ENCODE assay signal across 21 cellular contexts in genomic region chr10:5545011-5545410, GRCh38. TPM values are rescaled to one million over a fixed set of nuclear protein-coding genes. Genes with fewer than 3 reads are reported as not detected.
DNase-seq lines count a peak whose midpoint lies in the region; ATAC-seq and TF ChIP-seq lines count a peak whose summit lies in the region.
"Had no signal": no experiment of that assay in that cellular context is flagged by ENCODE, and none has a peak within 500 bp of the region (broad histone marks: within the 10 kb centered on the region; RNA-seq: fewer than 3 reads in every experiment).

No MANE protein-coding gene starts in this region.

- H3K79me2 ChIP-seq in smooth muscle cell (ENCODE audit: low read depth), result no peaks in the 10 kb centered on the region

- peaks cover 6% of the 10 kb centered on the region for H3K9me3 ChIP-seq in RWPE2 (ENCODE audit: severe bottlenecking)
- H3K9me3 ChIP-seq in left lung, result peaks cover 0 to 12% of the 10 kb centered on the region in 2 donors
- H3K9me3 ChIP-seq in smooth muscle cell (replicated peaks; ENCODE audit: low read depth), result peaks cover 9% of the 10 kb centered on the region

- no peak for TF ChIP-seq CTCF in CD14-positive monocyte (IDR thresholded peaks at IDR 0.05)
- TF ChIP-seq CTCF in RWPE2 (IDR thresholded peaks at IDR 0.05; ENCODE audit: poor library complexity, severe bottlenecking), result no peak
- no peak for TF ChIP-seq CTCF in left lung (IDR thresholded peaks at IDR 0.05)
- TF ChIP-seq CTCF in smooth muscle cell (IDR thresholded peaks at IDR 0.05; ENCODE audit: borderline replicate concordance, insufficient read depth, poor library complexity, severe bottlenecking), result no peak

- intact Hi-C loops in CD14-positive monocyte (cut with micrococcal nuclease) (no loop called here), left lung (cut with DNase I) (no loop called here)

- H4K20me1 ChIP-seq in smooth muscle cell (ENCODE audit: low read depth), result no peaks in the 10 kb centered on the region
- H4K20me1 ChIP-seq: BLaER1 treated with 17β-estradiol and CSF1 and Interleukin-3, amounts not matched to agents 10 nM and 100 nM had no signal

- no peak overlapping the region for H3K4me3 Mint-ChIP-seq in CD14-positive monocyte
- H3K4me3 Mint-ChIP-seq: activated naive CD8-positive, alpha-beta T cell treated with anti-CD3 and anti-CD28 coated beads for 36 hours; endodermal cell; stimulated activated memory B cell treated with anti-CD40 and anti-IgM and Interleukin-4, amounts not matched to agents 10 μg/mL and 1 μg/mL and 100 μg/mL, for 72 hours had no signal

- H3K36me3 ChIP-seq in RWPE2 (ENCODE audit: low read depth) (no peaks in the 10 kb centered on the region), left lung (no peaks in the 10 kb centered on the region), smooth muscle cell (ENCODE audit: low read depth) (no peaks in the 10 kb centered on the region)
- H3K36me3 ChIP-seq: BLaER1 treated with 17β-estradiol and CSF1 and Interleukin-3, amounts not matched to agents 10 nM and 100 nM had no signal

- peaks cover 0 to 1% (median 0%) of the 10 kb centered on the region in 3 donors for H3K27me3 Mint-ChIP-seq in CD14-positive monocyte (ENCODE audit: low read depth in 3 of 3)
- H3K27me3 Mint-ChIP-seq: activated naive CD8-positive, alpha-beta T cell treated with anti-CD3 and anti-CD28 coated beads for 36 hours had no signal

- no peaks in the 10 kb centered on the region for H3K36me3 Mint-ChIP-seq in CD14-positive monocyte
- H3K36me3 Mint-ChIP-seq: stimulated activated memory B cell treated with anti-CD40 and anti-IgM and Interleukin-4, amounts not matched to agents 10 μg/mL and 1 μg/mL and 100 μg/mL, for 72 hours had no signal

- ATAC-seq in RWPE2 (ENCODE audit: low read depth) (no peak), left lung (no peak), GM21737 (IDR thresholded peaks at IDR 0.05; ENCODE audit: unreplicated experiment) (no peak), HG02840 (IDR thresholded peaks at IDR 0.05; ENCODE audit: low FRiP score, unreplicated experiment) (no peak)
- ATAC-seq: stimulated activated memory B cell treated with anti-CD40 and anti-IgM and Interleukin-4, amounts not matched to agents 10 μg/mL and 1 μg/mL and 100 μg/mL, for 72 hours had no signal

- no peak overlapping the region for H3K9ac ChIP-seq in smooth muscle cell (ENCODE audit: low read depth)
- H3K9ac ChIP-seq: BLaER1 treated with 17β-estradiol and CSF1 and Interleukin-3, amounts not matched to agents 10 nM and 100 nM; KMS-11 had no signal

- H3K4me3 ChIP-seq in RWPE2 (ENCODE audit: severe bottlenecking) (no peak overlapping the region), left lung (no peak overlapping the region), smooth muscle cell (no peak overlapping the region)
- H3K4me3 ChIP-seq: BLaER1 treated with 17β-estradiol and CSF1 and Interleukin-3, amounts not matched to agents 10 nM and 100 nM had no signal

- peaks cover 2 to 12% (median 7%) of the 10 kb centered on the region in 7 donors for H3K9me3 Mint-ChIP-seq in CD14-positive monocyte

- H3K27ac Mint-ChIP-seq in CD14-positive monocyte, result no peak overlapping the region
- H3K27ac Mint-ChIP-seq: activated naive CD8-positive, alpha-beta T cell treated with anti-CD3 and anti-CD28 coated beads for 36 hours; endodermal cell; stimulated activated memory B cell treated with anti-CD40 and anti-IgM and Interleukin-4, amounts not matched to agents 10 μg/mL and 1 μg/mL and 100 μg/mL, for 72 hours had no signal

- H3K27ac ChIP-seq in RWPE2 (ENCODE audit: poor library complexity, severe bottlenecking), result peak overlapping the region; percentile 99
- H3K27ac ChIP-seq in left lung, result peak overlapping the region in 1 of 2 donors; percentile 77
- H3K27ac ChIP-seq in smooth muscle cell (ENCODE audit: low read depth), result peak overlapping the region; percentile 95
- H3K27ac ChIP-seq: BLaER1 treated with 17β-estradiol and CSF1 and Interleukin-3, amounts not matched to agents 10 nM and 100 nM; HL-60; KMS-11 had no signal

- H3K4me2 ChIP-seq in smooth muscle cell, result no peak overlapping the region
- H3K4me2 ChIP-seq: BLaER1 treated with 17β-estradiol and CSF1 and Interleukin-3, amounts not matched to agents 10 nM and 100 nM; KMS-11 had no signal

- H3K4me1 ChIP-seq in RWPE2 (ENCODE audit: insufficient read depth, poor library complexity, severe bottlenecking) (peaks cover 46% of the 10 kb centered on the region), left lung (peaks cover 32 to 44% of the 10 kb centered on the region in 2 donors), smooth muscle cell (ENCODE audit: low read depth) (peaks cover 14% of the 10 kb centered on the region)

- WGBS in smooth muscle cell (ENCODE audit: low lambda C conversion rate), result 96% methylated on average over 1 of the region's 1 CpG

- H3K27me3 ChIP-seq in RWPE2 (ENCODE audit: insufficient read depth, poor library complexity, severe bottlenecking) (no peaks in the 10 kb centered on the region), left lung (no peaks in the 10 kb centered on the region), smooth muscle cell (ENCODE audit: low read depth) (no peaks in the 10 kb centered on the region)
- H3K27me3 ChIP-seq: BLaER1 treated with 17β-estradiol and CSF1 and Interleukin-3, amounts not matched to agents 10 nM and 100 nM had no signal

- peak; percentile 13 for DNase-seq in CD14-positive monocyte (ENCODE audit: low spot score)
- no peak for DNase-seq in RWPE2 (ENCODE audit: low spot score)
- DNase-seq in left lung, result peak; percentile 25 to 41
- no peak for DNase-seq in smooth muscle cell (lab: John Stamatoyannopoulos, UW; ENCODE audit: unreplicated experiment)
- no peak for DNase-seq in Kasumi-1 (lab: John Stamatoyannopoulos, UW)
- DNase-seq: activated CD4-positive, alpha-beta T cell treated with anti-CD3 and anti-CD28 coated beads for 48 hours; activated naive CD8-positive, alpha-beta T cell treated with anti-CD3 and anti-CD28 coated beads for 36 hours; central memory CD4-positive, alpha-beta T cell; endodermal cell; foreskin fibroblast; NCI-H1436; SHP77; small intestine had no signal

- H3K4me1 Mint-ChIP-seq in CD14-positive monocyte, result peaks cover 20% of the 10 kb centered on the region
- H3K4me1 Mint-ChIP-seq: activated naive CD8-positive, alpha-beta T cell treated with anti-CD3 and anti-CD28 coated beads for 36 hours; stimulated activated memory B cell treated with anti-CD40 and anti-IgM and Interleukin-4, amounts not matched to agents 10 μg/mL and 1 μg/mL and 100 μg/mL, for 72 hours had no signal

- H2AFZ ChIP-seq in smooth muscle cell (ENCODE audit: low read depth), result no peak overlapping the region

- H3F3A ChIP-seq in smooth muscle cell (ENCODE audit: low read depth), result peaks cover 20% of the 10 kb centered on the region

RNA-seq across cellular contexts. Expression of gene CALML3, which starts 20.2 kb away (rescaled TPM):
- polyA plus RNA-seq in CD14-positive monocyte (not detected), smooth muscle cell (0.20 TPM in 1 of 2 replicates, not detected in the other)
- total RNA-seq in left lung (not detected), smooth muscle cell (0.04 and 0.49 TPM in 2 replicates)
- total RNA-seq: activated naive CD8-positive, alpha-beta T cell treated with anti-CD3 and anti-CD28 coated beads for 36 hours; endodermal cell; lung microvascular endothelial cell; T-helper 2 cell treated with Interferon-gamma antibody and Interleukin-4, amounts not matched to agents 100 ng/mL and 5 ng/mL, for 36 hours had no signal

RNA-seq across cellular contexts. Expression of gene CALML5, which starts 45.6 kb away (rescaled TPM):
- not detected for polyA plus RNA-seq in CD14-positive monocyte
- not detected for total RNA-seq in left lung
- total RNA-seq in smooth muscle cell, result 15.1 and 24.3 TPM in 2 replicates
- polyA plus RNA-seq in smooth muscle cell, result 16.5 and 18.1 TPM in 2 replicates
- total RNA-seq: activated naive CD8-positive, alpha-beta T cell treated with anti-CD3 and anti-CD28 coated beads for 36 hours; endodermal cell; lung microvascular endothelial cell; T-helper 2 cell treated with Interferon-gamma antibody and Interleukin-4, amounts not matched to agents 100 ng/mL and 5 ng/mL, for 36 hours had no signal
- polyA plus RNA-seq: small intestine had no signal

Comparison
In these comparisons a context has a peak if more than half of its experiments do, and no peak if none do; other contexts are left out.
1. DNase-seq: peak in CD14-positive monocyte (single experiment) and left lung (2 of 2); none in RWPE2 (single experiment), smooth muscle cell (single experiment) and Kasumi-1 (0 of 2).
2. RNA of gene CALML5, which starts 45.6 kb away (total RNA-seq): 15.1 to 24.3 TPM in smooth muscle cell; not detected in left lung; every median in the first group is over 10 times any median in the second.